1 cellular context compared by ENCODE assay signal in the genomic region with DNA sequence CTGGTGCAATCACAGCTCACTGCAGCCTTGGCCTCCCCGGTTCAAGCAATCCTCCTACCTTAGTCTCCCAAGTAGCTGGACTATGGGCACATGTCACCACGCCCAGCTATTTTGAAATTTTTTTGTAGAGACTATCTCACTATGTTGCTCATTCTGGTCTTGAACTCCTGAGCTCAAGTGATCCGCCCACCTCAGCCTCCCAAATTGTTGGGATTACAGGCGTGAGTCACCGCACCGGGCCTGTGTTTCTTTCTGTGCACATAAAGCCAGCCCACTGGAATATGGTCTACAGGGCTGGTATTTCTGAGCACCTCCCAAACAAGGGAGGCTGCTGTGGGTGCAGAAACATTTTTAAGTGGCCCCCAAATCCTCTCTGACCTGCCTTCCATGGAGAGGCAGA.
A peak's percentile ranks its signal among the peaks of the same experiment; 100 is the strongest.
TF ChIP-seq lines count a peak whose summit lies in the region.

No MANE protein-coding gene starts in this region.

TF ChIP-seq in HepG2, 621 proteins besides CTCF, POLR2A, EP300 and RAD21 (continued from another document):
- TF ChIP-seq, protein P1, sequence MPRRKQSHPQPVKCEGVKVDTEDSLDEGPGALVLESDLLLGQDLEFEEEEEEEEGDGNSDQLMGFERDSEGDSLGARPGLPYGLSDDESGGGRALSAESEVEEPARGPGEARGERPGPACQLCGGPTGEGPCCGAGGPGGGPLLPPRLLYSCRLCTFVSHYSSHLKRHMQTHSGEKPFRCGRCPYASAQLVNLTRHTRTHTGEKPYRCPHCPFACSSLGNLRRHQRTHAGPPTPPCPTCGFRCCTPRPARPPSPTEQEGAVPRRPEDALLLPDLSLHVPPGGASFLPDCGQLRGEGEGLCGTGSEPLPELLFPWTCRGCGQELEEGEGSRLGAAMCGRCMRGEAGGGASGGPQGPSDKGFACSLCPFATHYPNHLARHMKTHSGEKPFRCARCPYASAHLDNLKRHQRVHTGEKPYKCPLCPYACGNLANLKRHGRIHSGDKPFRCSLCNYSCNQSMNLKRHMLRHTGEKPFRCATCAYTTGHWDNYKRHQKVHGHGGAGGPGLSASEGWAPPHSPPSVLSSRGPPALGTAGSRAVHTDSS (CRISPR knock-in tag; conservative IDR thresholded peaks at IDR 0.05) = no peak
- TF ChIP-seq, protein P2, sequence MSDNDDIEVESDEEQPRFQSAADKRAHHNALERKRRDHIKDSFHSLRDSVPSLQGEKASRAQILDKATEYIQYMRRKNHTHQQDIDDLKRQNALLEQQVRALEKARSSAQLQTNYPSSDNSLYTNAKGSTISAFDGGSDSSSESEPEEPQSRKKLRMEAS (IDR thresholded peaks at IDR 0.05) = no peak
- no peak for TF ChIP-seq ZNF550 (CRISPR knock-in tag; IDR thresholded peaks at IDR 0.05; ENCODE audit: borderline replicate concordance)
- TF ChIP-seq ZNF598 (CRISPR knock-in tag; IDR thresholded peaks at IDR 0.05; ENCODE audit: borderline replicate concordance) = no peak
- peak; percentile 69 for TF ChIP-seq FOSL2 (CRISPR knock-in tag; IDR thresholded peaks at IDR 0.05)
- TF ChIP-seq ZNF33B (CRISPR knock-in tag; IDR thresholded peaks at IDR 0.05) = no peak
- no peak for TF ChIP-seq ZNF569 (CRISPR knock-in tag; IDR thresholded peaks at IDR 0.05; ENCODE audit: borderline replicate concordance)
- TF ChIP-seq HNF4A (CRISPR knock-in tag; IDR thresholded peaks at IDR 0.05) = 0 out of 2 replicates have a peak, but pooled peaks have one; percentile 21
- TF ChIP-seq, protein P3, sequence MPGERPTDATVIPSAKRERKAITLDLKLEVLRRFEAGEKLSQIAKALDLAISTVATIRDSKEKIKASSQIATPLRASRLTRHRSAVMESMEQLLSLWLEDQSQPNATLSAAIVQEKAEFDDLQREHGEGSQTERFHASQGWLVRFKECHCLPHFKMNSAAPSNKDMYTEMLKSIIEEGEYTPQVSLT (CRISPR knock-in tag; IDR thresholded peaks at IDR 0.05; ENCODE audit: borderline replicate concordance, low read depth) = no peak
- no peak for TF ChIP-seq ZNF343 (CRISPR knock-in tag; IDR thresholded peaks at IDR 0.05)
- no peak for TF ChIP-seq SRSF1 (optimal IDR thresholded peaks at IDR 0.05; ENCODE audit: low read depth, low read length)
- TF ChIP-seq, protein P4, sequence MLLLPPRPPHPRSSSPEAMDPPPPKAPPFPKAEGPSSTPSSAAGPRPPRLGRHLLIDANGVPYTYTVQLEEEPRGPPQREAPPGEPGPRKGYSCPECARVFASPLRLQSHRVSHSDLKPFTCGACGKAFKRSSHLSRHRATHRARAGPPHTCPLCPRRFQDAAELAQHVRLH (CRISPR knock-in tag; IDR thresholded peaks at IDR 0.05; ENCODE audit: borderline replicate concordance, low read depth) = no peak
- TF ChIP-seq, protein P5, sequence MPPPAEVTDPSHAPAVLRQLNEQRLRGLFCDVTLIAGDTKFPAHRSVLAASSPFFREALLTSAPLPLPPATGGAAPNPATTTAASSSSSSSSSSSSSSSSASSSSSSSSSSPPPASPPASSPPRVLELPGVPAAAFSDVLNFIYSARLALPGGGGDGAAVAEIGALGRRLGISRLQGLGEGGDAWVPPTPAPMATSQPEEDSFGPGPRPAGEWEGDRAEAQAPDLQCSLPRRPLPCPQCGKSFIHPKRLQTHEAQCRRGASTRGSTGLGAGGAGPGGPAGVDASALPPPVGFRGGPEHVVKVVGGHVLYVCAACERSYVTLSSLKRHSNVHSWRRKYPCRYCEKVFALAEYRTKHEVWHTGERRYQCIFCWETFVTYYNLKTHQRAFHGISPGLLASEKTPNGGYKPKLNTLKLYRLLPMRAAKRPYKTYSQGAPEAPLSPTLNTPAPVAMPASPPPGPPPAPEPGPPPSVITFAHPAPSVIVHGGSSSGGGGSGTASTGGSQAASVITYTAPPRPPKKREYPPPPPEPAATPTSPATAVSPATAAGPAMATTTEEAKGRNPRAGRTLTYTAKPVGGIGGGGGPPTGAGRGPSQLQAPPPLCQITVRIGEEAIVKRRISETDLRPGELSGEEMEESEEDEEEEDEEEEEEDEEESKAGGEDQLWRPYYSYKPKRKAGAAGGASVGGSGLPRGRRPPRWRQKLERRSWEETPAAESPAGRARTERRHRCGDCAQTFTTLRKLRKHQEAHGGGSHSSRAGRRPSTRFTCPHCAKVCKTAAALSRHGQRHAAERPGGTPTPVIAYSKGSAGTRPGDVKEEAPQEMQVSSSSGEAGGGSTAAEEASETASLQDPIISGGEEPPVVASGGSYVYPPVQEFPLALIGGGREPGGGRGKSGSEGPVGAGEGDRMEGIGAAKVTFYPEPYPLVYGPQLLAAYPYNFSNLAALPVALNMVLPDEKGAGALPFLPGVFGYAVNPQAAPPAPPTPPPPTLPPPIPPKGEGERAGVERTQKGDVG (CRISPR knock-in tag; IDR thresholded peaks at IDR 0.05; ENCODE audit: borderline replicate concordance) = no peak
- no peak for TF ChIP-seq DMAP1 (CRISPR knock-in tag; IDR thresholded peaks at IDR 0.05)
- TF ChIP-seq, protein P6, sequence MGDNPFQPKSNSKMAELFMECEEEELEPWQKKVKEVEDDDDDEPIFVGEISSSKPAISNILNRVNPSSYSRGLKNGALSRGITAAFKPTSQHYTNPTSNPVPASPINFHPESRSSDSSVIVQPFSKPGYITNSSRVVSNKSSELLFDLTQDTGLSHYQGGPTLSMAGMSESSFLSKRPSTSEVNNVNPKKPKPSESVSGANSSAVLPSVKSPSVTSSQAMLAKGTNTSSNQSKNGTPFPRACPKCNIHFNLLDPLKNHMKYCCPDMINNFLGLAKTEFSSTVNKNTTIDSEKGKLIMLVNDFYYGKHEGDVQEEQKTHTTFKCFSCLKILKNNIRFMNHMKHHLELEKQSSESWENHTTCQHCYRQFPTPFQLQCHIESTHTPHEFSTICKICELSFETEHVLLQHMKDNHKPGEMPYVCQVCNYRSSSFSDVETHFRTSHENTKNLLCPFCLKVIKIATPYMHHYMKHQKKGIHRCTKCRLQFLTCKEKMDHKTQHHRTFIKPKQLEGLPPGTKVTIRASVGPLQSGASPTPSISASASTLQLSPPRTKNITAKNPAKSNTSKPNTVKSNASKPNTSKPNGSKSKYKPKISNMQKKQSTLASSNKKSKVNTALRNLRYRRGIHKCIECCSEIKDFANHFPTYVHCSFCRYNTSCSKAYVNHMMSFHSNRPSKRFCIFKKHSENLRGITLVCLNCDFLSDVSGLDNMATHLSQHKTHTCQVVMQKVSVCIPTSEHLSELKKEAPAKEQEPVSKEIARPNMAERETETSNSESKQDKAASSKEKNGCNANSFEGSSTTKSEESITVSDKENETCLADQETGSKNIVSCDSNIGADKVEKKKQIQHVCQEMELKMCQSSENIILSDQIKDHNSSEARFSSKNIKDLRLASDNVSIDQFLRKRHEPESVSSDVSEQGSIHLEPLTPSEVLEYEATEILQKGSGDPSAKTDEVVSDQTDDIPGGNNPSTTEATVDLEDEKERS (CRISPR knock-in tag; IDR thresholded peaks at IDR 0.05) = no peak
- TF ChIP-seq MYC (CRISPR knock-in tag; IDR thresholded peaks at IDR 0.05; ENCODE audit: borderline replicate concordance) = no peak
- TF ChIP-seq, protein P7, sequence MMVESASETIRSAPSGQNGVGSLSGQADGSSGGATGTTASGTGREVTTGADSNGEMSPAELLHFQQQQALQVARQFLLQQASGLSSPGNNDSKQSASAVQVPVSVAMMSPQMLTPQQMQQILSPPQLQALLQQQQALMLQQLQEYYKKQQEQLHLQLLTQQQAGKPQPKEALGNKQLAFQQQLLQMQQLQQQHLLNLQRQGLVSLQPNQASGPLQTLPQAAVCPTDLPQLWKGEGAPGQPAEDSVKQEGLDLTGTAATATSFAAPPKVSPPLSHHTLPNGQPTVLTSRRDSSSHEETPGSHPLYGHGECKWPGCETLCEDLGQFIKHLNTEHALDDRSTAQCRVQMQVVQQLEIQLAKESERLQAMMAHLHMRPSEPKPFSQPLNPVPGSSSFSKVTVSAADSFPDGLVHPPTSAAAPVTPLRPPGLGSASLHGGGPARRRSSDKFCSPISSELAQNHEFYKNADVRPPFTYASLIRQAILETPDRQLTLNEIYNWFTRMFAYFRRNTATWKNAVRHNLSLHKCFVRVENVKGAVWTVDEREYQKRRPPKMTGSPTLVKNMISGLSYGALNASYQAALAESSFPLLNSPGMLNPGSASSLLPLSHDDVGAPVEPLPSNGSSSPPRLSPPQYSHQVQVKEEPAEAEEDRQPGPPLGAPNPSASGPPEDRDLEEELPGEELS (CRISPR knock-in tag; IDR thresholded peaks at IDR 0.05) = no peak
- TF ChIP-seq ZKSCAN8 (CRISPR knock-in tag; IDR thresholded peaks at IDR 0.05; ENCODE audit: borderline replicate concordance) = no peak
- no peak for TF ChIP-seq ZNF263 (CRISPR knock-in tag; IDR thresholded peaks at IDR 0.05)
- TF ChIP-seq, protein P8, sequence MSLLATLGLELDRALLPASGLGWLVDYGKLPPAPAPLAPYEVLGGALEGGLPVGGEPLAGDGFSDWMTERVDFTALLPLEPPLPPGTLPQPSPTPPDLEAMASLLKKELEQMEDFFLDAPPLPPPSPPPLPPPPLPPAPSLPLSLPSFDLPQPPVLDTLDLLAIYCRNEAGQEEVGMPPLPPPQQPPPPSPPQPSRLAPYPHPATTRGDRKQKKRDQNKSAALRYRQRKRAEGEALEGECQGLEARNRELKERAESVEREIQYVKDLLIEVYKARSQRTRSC (CRISPR knock-in tag; IDR thresholded peaks at IDR 0.05; ENCODE audit: low read depth) = no peak
- no peak for TF ChIP-seq ZNF337 (CRISPR knock-in tag; IDR thresholded peaks at IDR 0.05; ENCODE audit: borderline replicate concordance, low read depth)
- TF ChIP-seq NFYB (CRISPR knock-in tag; IDR thresholded peaks at IDR 0.05) = no peak
- TF ChIP-seq ZNF335 (CRISPR knock-in tag; IDR thresholded peaks at IDR 0.05) = no peak
